Comparison of ENCODE assay signal across 1 cellular context in the genomic region with DNA sequence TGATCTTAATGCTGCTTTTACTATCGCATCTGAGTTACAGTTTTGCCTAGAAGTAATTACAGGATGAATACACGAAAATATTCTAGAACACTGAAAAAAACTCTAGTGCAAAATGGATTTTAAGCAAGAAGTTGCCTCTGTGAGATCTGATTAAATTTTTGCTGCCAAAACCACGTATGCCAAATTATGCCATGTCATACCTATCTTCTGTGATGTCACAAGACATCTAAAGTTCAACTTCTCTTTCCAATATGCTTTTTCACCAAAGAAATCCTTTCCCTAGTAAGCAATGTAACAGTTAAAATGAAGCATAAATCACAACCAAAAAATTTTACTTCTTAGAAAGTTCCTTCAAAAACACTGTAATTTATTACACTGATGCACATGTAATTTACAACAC.
TF ChIP-seq lines count a peak whose summit lies in the region.

No MANE protein-coding gene starts in this region.

TF ChIP-seq in GM12878, 131 proteins besides CTCF, POLR2A, EP300 and RAD21 (continued from another document):
- TF ChIP-seq CREB1 (IDR thresholded peaks at IDR 0.05; ENCODE audit: low read depth) = 0 out of 2 replicates have a peak, but pooled peaks have one; percentile 24
- TF ChIP-seq KDM1A (IDR thresholded peaks at IDR 0.05; ENCODE audit: borderline replicate concordance) = no peak
- no peak for TF ChIP-seq ZNF384 (IDR thresholded peaks at IDR 0.05; ENCODE audit: borderline replicate concordance, low read depth, low read length)
